ENCODE assay signal across 21 cellular contexts in the genomic region with DNA sequence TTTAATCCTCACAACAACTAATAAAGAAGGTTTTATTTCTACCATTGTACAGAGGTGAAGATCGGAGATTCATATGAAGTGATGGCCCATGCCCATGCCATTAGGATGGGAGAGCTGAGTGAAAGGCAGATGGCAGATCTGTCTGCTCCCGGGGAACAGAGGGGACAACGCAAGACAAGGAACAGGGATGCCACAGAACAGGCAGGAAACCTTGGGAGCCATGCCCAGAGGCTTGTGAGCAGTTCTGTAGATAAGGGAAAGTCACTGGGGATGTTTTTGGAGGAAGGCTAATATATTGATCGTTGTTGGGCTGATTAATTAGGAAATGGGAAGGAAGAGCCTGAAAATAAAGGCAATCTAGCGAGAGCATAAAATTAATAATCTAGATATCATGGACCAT.
"Had no signal": no experiment of that assay in that cellular context is flagged by ENCODE, and none has a peak within 500 bp of the region (broad histone marks: within the 10 kb centered on the region; RNA-seq: fewer than 3 reads in every experiment).

No MANE protein-coding gene starts in this region.

- FAIRE-seq: endothelial cell of umbilical vein, small intestine had no signal

- DNase-seq: effector CD4-positive, alpha-beta T cell; endodermal cell; erythroblast; foreskin melanocyte; heart left ventricle; hippocampal formation; left colon; left ventricle myocardium superior; mesenchymal stem cell; midbrain; nucleus accumbens; ovary; right cardiac atrium; small intestine; stimulated activated CD4-positive, alpha-beta T cell treated with anti-CD3 and anti-CD28 coated beads, Interleukin-12 subunit alpha, Interleukin-12 subunit beta, amount 100 ng/mL, for 4 hours; stimulated activated naive CD4-positive, alpha-beta T cell treated with Interleukin-2 at 50 U/mL for 16 hours; trophoblast cell had no signal

- H3K36me3 Mint-ChIP-seq: natural killer cell treated with Interleukin-12 subunit alpha and Interleukin-12 subunit beta and Interleukin-15 and Interleukin-18, amount 100 ng/mL, for 72 hours; neural progenitor cell had no signal

- H3K27me3 ChIP-seq: heart left ventricle, neural progenitor cell, ovary had no signal

- H2AFZ ChIP-seq: neural progenitor cell had no signal

- H3K4me1 Mint-ChIP-seq: endodermal cell had no signal

- H3K27ac Mint-ChIP-seq: endodermal cell; natural killer cell treated with Interleukin-12 subunit alpha and Interleukin-12 subunit beta and Interleukin-15 and Interleukin-18, amount 100 ng/mL, for 72 hours; neural progenitor cell had no signal

- H3K9ac ChIP-seq: neural progenitor cell had no signal

- H3K27ac ChIP-seq: neural progenitor cell, ovary had no signal

- H3K4me3 Mint-ChIP-seq: endodermal cell; natural killer cell treated with Interleukin-12 subunit alpha and Interleukin-12 subunit beta and Interleukin-15 and Interleukin-18, amount 100 ng/mL, for 72 hours; neural progenitor cell had no signal

- H3K36me3 ChIP-seq: heart left ventricle, neural progenitor cell, ovary had no signal

- H3K9me3 Mint-ChIP-seq: endodermal cell; natural killer cell treated with Interleukin-12 subunit alpha and Interleukin-12 subunit beta and Interleukin-15 and Interleukin-18, amount 100 ng/mL, for 72 hours; neural progenitor cell had no signal

- H3K9me3 ChIP-seq: heart left ventricle, ovary had no signal

- H3K27me3 Mint-ChIP-seq: natural killer cell treated with Interleukin-12 subunit alpha and Interleukin-12 subunit beta and Interleukin-15 and Interleukin-18, amount 100 ng/mL, for 72 hours had no signal

- H3K4me2 ChIP-seq: neural progenitor cell had no signal

- H3K4me3 ChIP-seq: heart left ventricle, lung, neural progenitor cell, ovary had no signal

- ATAC-seq: heart left ventricle; left colon; left ventricle myocardium superior; natural killer cell treated with Interleukin-12 subunit alpha and Interleukin-12 subunit beta and Interleukin-15 and Interleukin-18, amount 100 ng/mL, for 72 hours; right cardiac atrium had no signal
